Comparison of ENCODE assay signal across 8 cellular contexts in genomic region chr20:58233881-58234528, GRCh38. TPM values are rescaled to one million over a fixed set of nuclear protein-coding genes. Genes with fewer than 3 reads are reported as not detected.
A peak's percentile ranks its signal among the peaks of the same experiment; 100 is the strongest.
DNase-seq lines count a peak whose midpoint lies in the region; ATAC-seq and TF ChIP-seq lines count a peak whose summit lies in the region.

No MANE protein-coding gene starts in this region.

- H3K4me3 ChIP-seq in BJ (ENCODE audit: low read depth, low read length) (no peak overlapping the region), HL-60 (replicated peaks; ENCODE audit: insufficient read depth, low read length) (no peak overlapping the region)

- DNase-seq in BJ (ENCODE audit: low read depth) (no peak), HL-60 (ENCODE audit: low read depth in 1 of 2, low spot score in 1 of 2) (peak in 1 of 2 experiments; percentile 17), activated T-cell treated with anti-CD3 and anti-CD28 coated beads for 4 hours (peak; percentile 28), germinal center (ENCODE audit: low spot score) (peak; percentile 59), NOMO-1 treated with DMSO at 0.1 percent for 48 hours (lab: John Stamatoyannopoulos, UW; ENCODE audit: unreplicated experiment) (no peak), LoVo (ENCODE audit: low spot score) (no peak)
- peak; percentile 46 for DNase-seq in stimulated activated CD8-positive, alpha-beta memory T cell treated with anti-CD3 and anti-CD28 coated beads, Interleukin-15, amount 100 ng/mL, for 24 hours (ENCODE audit: low read depth)

- POLR2A ChIA-PET in BJ (lab: Charles Lee): no interaction called here

- TF ChIP-seq CTCF in BJ (IDR thresholded peaks at IDR 0.05; ENCODE audit: insufficient read depth, low read depth, low read length) (peak; percentile 77), HL-60 (IDR thresholded peaks at IDR 0.05; ENCODE audit: insufficient read depth, low read length) (peak; percentile 68)

- H3K36me3 ChIP-seq in BJ (ENCODE audit: control insufficient read depth, insufficient read depth, low read length): 0 out of 2 replicates have a peak, but pooled peaks cover 2% of the 10 kb centered on the region

- H3K27ac ChIP-seq in HL-60 (replicated peaks): no peak overlapping the region

- CTCF ChIA-PET in BJ (lab: Yijun Ruan, JAX): interaction anchor here (0.6 to 3.3 kb wide), 17 partner anchors 8 to 633 kb away, joined by 3 to 11 read pairs (median 3); partner anchors contain the start of gene GNAS-AS1

- H3K27me3 ChIP-seq in BJ (ENCODE audit: control insufficient read depth, insufficient read depth, low read length) (peaks cover 2% of the 10 kb centered on the region; the same call in 1 of the 2 replicates), HL-60 (ENCODE audit: insufficient read depth, poor library complexity, severe bottlenecking) (peaks cover 15% of the 10 kb centered on the region)

- ATAC-seq in HG02870 (IDR thresholded peaks at IDR 0.05; ENCODE audit: unreplicated experiment): no peak

RNA-seq across cellular contexts. Expression of gene ANKRD60, which starts 5.6 kb away (rescaled TPM):
- not detected in 2 replicates for polyA plus RNA-seq in BJ (2011; rRNA removed)
- not detected in 2 replicates for polyA minus RNA-seq in BJ (2011; rRNA and poly(A)+ RNA removed)

Comparison
In these comparisons a context has a peak if more than half of its experiments do, and no peak if none do; other contexts are left out.
1. DNase-seq: peak in activated T-cell treated with anti-CD3 and anti-CD28 coated beads for 4 hours (single experiment), germinal center (single experiment) and stimulated activated CD8-positive, alpha-beta memory T cell treated with anti-CD3 and anti-CD28 coated beads, Interleukin-15, amount 100 ng/mL, for 24 hours (single experiment); none in BJ (single experiment), NOMO-1 treated with DMSO at 0.1 percent for 48 hours (single experiment) and LoVo (single experiment).